8 cellular contexts compared by ENCODE assay signal in the genomic region with DNA sequence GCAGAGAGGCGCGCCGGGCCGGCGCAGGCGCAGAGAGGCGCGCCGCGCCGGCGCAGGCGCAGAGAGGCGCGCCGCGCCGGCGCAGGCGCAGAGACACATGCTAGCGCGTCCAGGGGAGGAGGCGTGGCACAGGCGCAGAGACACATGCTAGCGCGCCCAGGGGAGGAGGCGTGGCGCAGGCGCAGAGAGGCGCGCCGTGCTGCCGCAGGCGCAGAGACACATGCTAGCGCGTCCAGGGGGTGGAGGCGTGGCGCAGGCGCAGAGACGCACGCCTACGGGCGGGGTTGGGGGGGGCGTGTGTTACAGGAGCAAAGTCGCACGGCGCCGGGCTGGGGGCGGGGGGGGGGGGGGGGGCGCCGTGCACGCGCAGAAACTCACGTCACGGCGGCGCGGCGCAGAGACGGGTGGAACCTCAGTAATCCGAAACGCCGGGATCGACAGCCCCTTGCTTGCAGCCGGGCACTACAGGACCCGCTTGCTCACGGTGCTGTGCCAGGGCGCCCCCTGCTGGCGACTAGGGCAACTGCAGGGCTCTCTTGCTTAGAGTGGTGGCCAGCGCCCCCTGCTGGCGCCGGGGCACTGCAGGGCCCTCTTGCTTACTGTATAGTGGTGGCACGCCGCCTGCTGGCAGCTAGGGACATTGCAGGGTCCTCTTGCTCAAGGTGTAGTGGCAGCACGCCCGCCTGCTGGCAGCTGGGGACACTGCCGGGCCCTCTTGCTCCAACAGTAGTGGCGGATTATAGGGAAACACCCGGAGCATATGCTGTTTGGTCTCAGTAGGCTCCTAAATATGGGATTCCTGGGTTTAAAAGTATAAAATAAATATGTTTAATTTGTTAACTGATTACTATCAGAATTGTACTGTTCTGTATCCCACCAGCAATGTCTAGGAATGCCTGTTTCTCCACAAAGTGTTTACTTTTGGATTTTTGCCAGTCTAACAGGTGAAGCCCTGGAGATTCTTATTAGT.
A peak's percentile ranks its signal among the peaks of the same experiment; 100 is the strongest.
DNase-seq lines count a peak whose midpoint lies in the region; ATAC-seq and TF ChIP-seq lines count a peak whose summit lies in the region.
"Not testable (repeated sequence)": the region's sequence is repeated elsewhere in the genome, so short reads cannot be mapped to it uniquely, and the experiment has no call there.

No MANE protein-coding gene starts in this region.

- not testable (repeated sequence) for H3K9me2 ChIP-seq in OCI-LY7 (ENCODE audit: insufficient read depth, low read length)

- intact Hi-C loops in OCI-LY7 (cut with micrococcal nuclease; ENCODE audit: unreplicated experiment); body of pancreas (cut with DNase I); vagina (cut with DNase I): not testable (repeated sequence)

- not testable (repeated sequence) for H3K79me2 ChIP-seq in OCI-LY7 (ENCODE audit: insufficient read depth, low read depth, low read length)

- H3K4me1 Mint-ChIP-seq in activated CD8-positive, alpha-beta T cell treated with anti-CD3 and anti-CD28 coated beads, Interleukin-2, amount 10 ng/mL, durations not matched to agents 7 days and 5 days (ENCODE audit: low read depth): not testable (repeated sequence)

- H3K27ac Mint-ChIP-seq in activated CD8-positive, alpha-beta T cell treated with anti-CD3 and anti-CD28 coated beads, Interleukin-2, amount 10 ng/mL, durations not matched to agents 7 days and 5 days: not testable (repeated sequence)

- BruUV-seq in OCI-LY7 (replicated peaks; lab: Mats Ljungman, UMichigan): not testable (repeated sequence)

- WGBS in body of pancreas, 2 donors: 72 to 86% methylated on average over 36 to 49 of the region's 79 CpGs
- WGBS in gastroesophageal sphincter (ENCODE audit: low coverage in 1 of 2), 2 donors: 60 to 88% methylated on average over 1 to 19 of the region's 79 CpGs

- H3K9me3 Mint-ChIP-seq in activated CD8-positive, alpha-beta T cell treated with anti-CD3 and anti-CD28 coated beads, Interleukin-2, amount 10 ng/mL, durations not matched to agents 7 days and 5 days (ENCODE audit: insufficient read depth): not testable (repeated sequence)

- POLR2A ChIA-PET in GM10248 (lab: Yijun Ruan, JAX); OCI-LY7 (lab: Charles Lee); activated CD8-positive, alpha-beta T cell treated with anti-CD3 and anti-CD28 coated beads, Interleukin-2, amount 10 ng/mL, durations not matched to agents 7 days and 5 days (lab: Charles Lee): not testable (repeated sequence)

- H3K4me3 Mint-ChIP-seq in activated CD8-positive, alpha-beta T cell treated with anti-CD3 and anti-CD28 coated beads, Interleukin-2, amount 10 ng/mL, durations not matched to agents 7 days and 5 days: not testable (repeated sequence)

- DNase-seq in GM10248 (ENCODE audit: extremely low spot score): peak; percentile 21
- peak; percentile 82 for DNase-seq in OCI-LY7 (ENCODE audit: low spot score)
- peak; percentile 53 for DNase-seq in activated CD8-positive, alpha-beta T cell treated with anti-CD3 and anti-CD28 coated beads, Interleukin-2, amount 10 ng/mL, durations not matched to agents 7 days and 5 days
- peak; percentile 49 to 72 (median 65) for DNase-seq in body of pancreas
- peak; percentile 93 for DNase-seq in mesenteric fat pad (ENCODE audit: low spot score)
- peak; percentile 42 for DNase-seq in stimulated activated CD4-positive, alpha-beta T cell treated with anti-CD3 and anti-CD28 coated beads, Interleukin-12 subunit alpha, Interleukin-12 subunit beta, amount 100 ng/mL, for 4 hours
- DNase-seq in vagina (ENCODE audit: extremely low spot score in 2 of 2): peak; percentile 55 to 92

- ATAC-seq in activated CD8-positive, alpha-beta T cell treated with anti-CD3 and anti-CD28 coated beads, Interleukin-2, amount 10 ng/mL, durations not matched to agents 7 days and 5 days: peak; percentile 47
- ATAC-seq in body of pancreas (peak; percentile 30), gastroesophageal sphincter (peak; percentile 39)

- H3K9me3 ChIP-seq in OCI-LY7 (ENCODE audit: low read length); body of pancreas; gastroesophageal sphincter; vagina: not testable (repeated sequence)

- not testable (repeated sequence) for H3K27me3 ChIP-seq in body of pancreas, gastroesophageal sphincter, vagina

- H4K20me1 ChIP-seq in OCI-LY7 (ENCODE audit: insufficient read depth, low read length): not testable (repeated sequence)

- H3K27ac ChIP-seq in OCI-LY7 (ENCODE audit: low read depth, low read length, poor library complexity, severe bottlenecking); body of pancreas; gastroesophageal sphincter; vagina: not testable (repeated sequence)

- H3K36me3 Mint-ChIP-seq in activated CD8-positive, alpha-beta T cell treated with anti-CD3 and anti-CD28 coated beads, Interleukin-2, amount 10 ng/mL, durations not matched to agents 7 days and 5 days (ENCODE audit: low read depth): not testable (repeated sequence)

- not testable (repeated sequence) for H3K4me2 ChIP-seq in OCI-LY7 (ENCODE audit: low read length)

- H3K4me1 ChIP-seq in OCI-LY7 (ENCODE audit: insufficient read depth, low read length, poor library complexity, severe bottlenecking); body of pancreas; gastroesophageal sphincter; vagina: not testable (repeated sequence)

- TF ChIP-seq POLR2A in body of pancreas (IDR thresholded peaks at IDR 0.05); gastroesophageal sphincter (IDR thresholded peaks at IDR 0.05); vagina (IDR thresholded peaks at IDR 0.05): not testable (repeated sequence)

- H2AFZ ChIP-seq in OCI-LY7 (ENCODE audit: low read length): not testable (repeated sequence)

- not testable (repeated sequence) for H3K36me3 ChIP-seq in OCI-LY7 (ENCODE audit: insufficient read depth, low read length); body of pancreas (replicated peaks in 1 of 2; ENCODE audit: insufficient read depth in 1 of 2, low read depth in 2 of 2); gastroesophageal sphincter; vagina

- not testable (repeated sequence) for H3K4me3 ChIP-seq in OCI-LY7 (ENCODE audit: low read depth, low read length, poor library complexity, severe bottlenecking); body of pancreas; gastroesophageal sphincter; vagina

- not testable (repeated sequence) for TF ChIP-seq EP300 in gastroesophageal sphincter (IDR thresholded peaks at IDR 0.05)

- CTCF ChIA-PET in GM10248 (lab: Yijun Ruan, JAX); OCI-LY7 (lab: Charles Lee; ENCODE audit: unreplicated experiment); activated CD8-positive, alpha-beta T cell treated with anti-CD3 and anti-CD28 coated beads, Interleukin-2, amount 10 ng/mL, durations not matched to agents 7 days and 5 days (lab: Charles Lee): not testable (repeated sequence)

- not testable (repeated sequence) for H3K27me3 Mint-ChIP-seq in activated CD8-positive, alpha-beta T cell treated with anti-CD3 and anti-CD28 coated beads, Interleukin-2, amount 10 ng/mL, durations not matched to agents 7 days and 5 days (ENCODE audit: low read depth)

- TF ChIP-seq CTCF in GM10248 (IDR thresholded peaks at IDR 0.05; ENCODE audit: control extremely low read depth, extremely low read depth, low read depth, missing control alignments); vagina (IDR thresholded peaks at IDR 0.05): not testable (repeated sequence)
- TF ChIP-seq CTCF in OCI-LY7 (conservative IDR thresholded peaks at IDR 0.05; ENCODE audit: low read length) (0 out of 2 replicates have a peak, but pooled peaks have one; percentile 34), body of pancreas (IDR thresholded peaks at IDR 0.05) (peak in 2 of 7 experiments; percentile 12 to 25), gastroesophageal sphincter (IDR thresholded peaks at IDR 0.05) (peak in 1 of 4 experiments; percentile 9)

Comparison
In these comparisons a context has a peak if more than half of its experiments do, and no peak if none do; other contexts are left out.
1. DNase-seq: peak in every context shown above with its lines; median percentile 93 in mesenteric fat pad; 82 in OCI-LY7; 74 in vagina; 65 in body of pancreas; 53 in activated CD8-positive, alpha-beta T cell treated with anti-CD3 and anti-CD28 coated beads, Interleukin-2, amount 10 ng/mL, durations not matched to agents 7 days and 5 days; 42 in stimulated activated CD4-positive, alpha-beta T cell treated with anti-CD3 and anti-CD28 coated beads, Interleukin-12 subunit alpha, Interleukin-12 subunit beta, amount 100 ng/mL, for 4 hours; 21 in GM10248.